Comparison of ENCODE assay signal across 21 cellular contexts in genomic region chr4:100086766-100087431, GRCh38.
DNase-seq lines count a peak whose midpoint lies in the region; FAIRE-seq and TF ChIP-seq lines count a peak whose summit lies in the region.
"Had no signal": no experiment of that assay in that cellular context is flagged by ENCODE, and none has a peak within 500 bp of the region (broad histone marks: within the 10 kb centered on the region; RNA-seq: fewer than 3 reads in every experiment).

No MANE protein-coding gene starts in this region.

- no peak overlapping the region for H3K27ac ChIP-seq in iPS DF 6.9 (ENCODE audit: low read length)
- H3K27ac ChIP-seq: psoas muscle, SJSA1, VCaP had no signal

- H3K4me3 ChIP-seq in bronchial epithelial cell (ENCODE audit: low read depth, low read length) (no peak overlapping the region), iPS DF 6.9 (ENCODE audit: low read length) (no peak overlapping the region)
- H3K4me3 ChIP-seq: psoas muscle, SJSA1 had no signal

- no CpG with 5 or more reads among the region's 6 CpGs for WGBS in iPS DF 6.9 (ENCODE audit: insufficient coverage, insufficient read length)

- TF ChIP-seq CTCF in AG09319 (IDR thresholded peaks at IDR 0.05; ENCODE audit: low read depth, low read length) (no peak), bronchial epithelial cell (IDR thresholded peaks at IDR 0.05; ENCODE audit: insufficient read depth, low read length, severe bottlenecking) (no peak)

- no peaks in the 10 kb centered on the region for H3K36me3 ChIP-seq in bronchial epithelial cell (ENCODE audit: control insufficient read depth, insufficient read depth, low read length)
- H3K36me3 ChIP-seq in iPS DF 6.9 (ENCODE audit: control insufficient read depth, insufficient read depth, low read length) = no peaks in the 10 kb centered on the region
- H3K36me3 ChIP-seq: SJSA1 had no signal

- H3K27me3 ChIP-seq in bronchial epithelial cell (ENCODE audit: control insufficient read depth, insufficient read depth, low read length) (no peaks in the 10 kb centered on the region), iPS DF 6.9 (ENCODE audit: control insufficient read depth, insufficient read depth, low read length) (no peaks in the 10 kb centered on the region)
- H3K27me3 ChIP-seq: SJSA1 had no signal

- no peaks in the 10 kb centered on the region for H3K9me3 ChIP-seq in iPS DF 6.9 (ENCODE audit: control insufficient read depth, insufficient read depth, low read length)
- H3K9me3 ChIP-seq: psoas muscle, SJSA1 had no signal

- DNase-seq in AG09319 (ENCODE audit: extremely low read depth, low read depth) (peak; percentile 31), GM04504 (ENCODE audit: low read depth) (peak; percentile 52), bronchial epithelial cell (ENCODE audit: low read depth) (peak; percentile 28), iPS DF 6.9 (ENCODE audit: low read depth, low spot score) (peak; percentile 16), occipital lobe (lab: John Stamatoyannopoulos, UW) (no peak), CD1c-positive myeloid dendritic cell (ENCODE audit: extremely low spot score) (no peak)
- DNase-seq in activated naive CD4-positive, alpha-beta T cell treated with Interleukin-2 at 50 U/mL for 16 hours = no peak
- DNase-seq in activated CD4-positive, alpha-beta T cell treated with anti-CD3 and anti-CD28 coated beads, Interleukin-2, amount 50 U/mL, for 1 hour = no peak
- DNase-seq: activated CD4-positive, alpha-beta memory T cell treated with anti-CD3 and anti-CD28 coated beads for 36 hours; activated naive CD4-positive, alpha-beta T cell treated with anti-CD3 and anti-CD28 coated beads, Interleukin-2, amount 50 U/mL, for 16 hours; activated T-cell treated with anti-CD3 and anti-CD28 coated beads for 4 hours; CD8-positive, alpha-beta memory T cell; DND-41; effector memory CD8-positive, alpha-beta T cell; NCI-H146; NCI-H748 treated with DMSO at 0.1 percent for 48 hours; psoas muscle; stimulated activated CD8-positive, alpha-beta memory T cell treated with anti-CD3 and anti-CD28 coated beads, Interleukin-4, amount 100 ng/mL, for 48 hours had no signal

- H3K4me1 ChIP-seq in iPS DF 6.9 (ENCODE audit: control insufficient read depth, insufficient read depth, low read length) = no peaks in the 10 kb centered on the region
- H3K4me1 ChIP-seq: psoas muscle, SJSA1 had no signal

- peak; percentile 23 for FAIRE-seq in bronchial epithelial cell (lab: Jason Lieb, UNC)
- FAIRE-seq: GM18507 had no signal

Comparison
In these comparisons a context has a peak if more than half of its experiments do, and no peak if none do; other contexts are left out.
1. DNase-seq: peak in AG09319 (single experiment), GM04504 (single experiment), bronchial epithelial cell (single experiment) and iPS DF 6.9 (single experiment); none in activated naive CD4-positive, alpha-beta T cell treated with Interleukin-2 at 50 U/mL for 16 hours (single experiment), occipital lobe (single experiment), activated CD4-positive, alpha-beta T cell treated with anti-CD3 and anti-CD28 coated beads, Interleukin-2, amount 50 U/mL, for 1 hour (single experiment) and CD1c-positive myeloid dendritic cell (single experiment).